In the genomic region with DNA sequence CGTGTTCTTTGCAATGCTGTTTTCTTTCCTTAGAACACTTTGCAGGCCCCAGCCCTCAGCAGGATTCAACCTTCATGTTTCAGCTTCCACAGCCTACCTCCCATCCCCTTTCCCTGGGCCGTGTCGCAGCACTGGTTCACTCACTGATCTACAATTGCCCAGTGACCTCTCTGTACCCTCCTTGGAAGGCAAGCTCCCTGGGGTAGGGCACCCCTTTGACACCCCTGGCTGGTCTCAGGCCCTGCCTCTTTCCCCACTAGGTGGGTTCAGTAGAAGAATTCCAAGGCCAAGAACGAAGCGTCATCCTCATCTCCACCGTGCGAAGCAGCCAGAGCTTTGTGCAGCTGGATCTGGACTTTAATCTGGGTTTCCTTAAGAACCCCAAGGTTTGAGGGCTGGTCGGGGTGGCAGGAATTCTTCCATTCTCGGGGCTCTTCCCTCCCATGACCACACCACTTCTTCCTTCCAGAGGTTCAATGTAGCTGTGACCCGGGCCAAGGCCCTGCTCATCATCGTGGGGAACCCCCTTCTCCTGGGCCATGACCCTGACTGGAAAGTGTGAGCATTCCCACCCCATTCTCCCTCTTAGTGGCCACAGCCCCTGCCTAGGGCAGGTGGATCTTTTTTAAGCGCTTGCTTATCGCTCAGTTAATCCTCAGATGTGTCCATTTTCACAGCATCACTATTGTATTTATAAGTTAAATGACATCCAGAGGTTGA, we compare ENCODE assay signal across 9 cellular contexts. TPM values are rescaled to one million over a fixed set of nuclear protein-coding genes. Genes with fewer than 3 reads are reported as not detected.
DNase-seq lines count a peak whose midpoint lies in the region; ATAC-seq, FAIRE-seq and TF ChIP-seq lines count a peak whose summit lies in the region.
"Had no signal": no experiment of that assay in that cellular context is flagged by ENCODE, and none has a peak within 500 bp of the region (broad histone marks: within the 10 kb centered on the region; RNA-seq: fewer than 3 reads in every experiment).

No MANE protein-coding gene starts in this region.

- no peak for TF ChIP-seq EP300 in sigmoid colon (IDR thresholded peaks at IDR 0.05)

- no peak overlapping the region for H3K4me3 ChIP-seq in Panc1 (ENCODE audit: low read depth in 2 of 2, low read length in 2 of 2)
- H3K4me3 ChIP-seq in esophagus (ENCODE audit: low read depth in 1 of 2, low read length in 2 of 2): no peak overlapping the region
- H3K4me3 ChIP-seq in sigmoid colon: no peak overlapping the region

- H3K27me3 ChIP-seq in Panc1 (ENCODE audit: control insufficient read depth, insufficient read depth, low read length) (no peaks in the 10 kb centered on the region), esophagus (ENCODE audit: control insufficient read depth in 1 of 2, insufficient read depth in 2 of 2, low read length in 2 of 2) (no peaks in the 10 kb centered on the region), sigmoid colon (no peaks in the 10 kb centered on the region)

- in situ Hi-C loops in Panc1 (cut with HindIII; ENCODE audit: low pct_unique_long_range_greater_than_20kb, low sequenced_read_pairs): no loop called here

- POLR2A ChIA-PET in Panc1 (lab: Charles Lee): interaction anchor here (0.6 kb wide), 1 partner anchor 81 kb away, joined by 6 read pairs; no protein-coding TSS in a partner anchor

- H3K27ac ChIP-seq in C4-2B: peak overlapping the region; percentile 68
- H3K27ac ChIP-seq in Panc1 (ENCODE audit: low read length): peak overlapping the region; percentile 66
- H3K27ac ChIP-seq in esophagus (ENCODE audit: low read depth in 2 of 2, low read length in 1 of 2): peak overlapping the region; percentile 79 to 87
- H3K27ac ChIP-seq in sigmoid colon: peak overlapping the region; percentile 98 to 99 (median 98)

- 75 to 76% methylated on average over 13 of the region's 13 CpGs for WGBS in esophagus, 2 donors
- 55 to 78% methylated on average over 13 of the region's 13 CpGs for WGBS in sigmoid colon, 2 donors

- TF ChIP-seq CTCF in C4-2B (conservative IDR thresholded peaks at IDR 0.05) (no peak), Panc1 (IDR thresholded peaks at IDR 0.05) (no peak), sigmoid colon (IDR thresholded peaks at IDR 0.05) (no peak)

- DNase-seq in Panc1 (ENCODE audit: low read depth, low spot score) (no peak), sigmoid colon (no peak), H54 (ENCODE audit: insufficient read length, low spot score) (no peak), NCI-H345 treated with DMSO at 0.1 percent for 48 hours (lab: John Stamatoyannopoulos, UW; ENCODE audit: unreplicated experiment) (no peak), glomerular visceral epithelial cell (ENCODE audit: extremely low spot score) (no peak)
- DNase-seq: NCI-H446 treated with DMSO at 0.1 percent for 48 hours had no signal

- CTCF ChIA-PET in Panc1 (lab: Charles Lee): no interaction called here

- no peak for ATAC-seq in Panc1
- ATAC-seq in GM21423 (IDR thresholded peaks at IDR 0.05; ENCODE audit: unreplicated experiment): no peak

- H3K9me3 ChIP-seq in Panc1 (ENCODE audit: control insufficient read depth, insufficient read depth, low read depth, low read length) (no peaks in the 10 kb centered on the region), esophagus (ENCODE audit: control insufficient read depth in 2 of 2, insufficient read depth in 1 of 2, low read depth in 1 of 2, low read length in 1 of 2) (no peaks in the 10 kb centered on the region), sigmoid colon (no peaks in the 10 kb centered on the region)

- TF ChIP-seq POLR2A in sigmoid colon (IDR thresholded peaks at IDR 0.05) (no peak), H54 (IDR thresholded peaks at IDR 0.05; ENCODE audit: low read depth, low read length) (no peak)

- no peak for FAIRE-seq in H54 (lab: Jason Lieb, UNC)

- H3K4me1 ChIP-seq in Panc1 (ENCODE audit: control insufficient read depth, insufficient read depth, low read length) (peaks cover 52% of the 10 kb centered on the region), esophagus (ENCODE audit: control insufficient read depth in 2 of 2, insufficient read depth in 2 of 2, low read length in 1 of 2) (peaks cover 14 to 21% of the 10 kb centered on the region in 2 donors), sigmoid colon (peaks cover 0 to 66% (median 59%) of the 10 kb centered on the region in 4 donors)

- peaks cover under 1% of the 10 kb centered on the region for H3K36me3 ChIP-seq in Panc1 (ENCODE audit: control insufficient read depth, insufficient read depth, low read length)
- H3K36me3 ChIP-seq in esophagus (ENCODE audit: control insufficient read depth in 2 of 2, insufficient read depth in 2 of 2, low read length in 1 of 2): peaks cover 13 to 49% of the 10 kb centered on the region in 2 donors
- peaks cover under 1 to 68% (median 24%) of the 10 kb centered on the region in 4 donors for H3K36me3 ChIP-seq in sigmoid colon

- intact Hi-C loops in Panc1 (cut with micrococcal nuclease; ENCODE audit: unreplicated experiment) (no loop called here), sigmoid colon (cut with DNase I) (no loop called here)

- BruUV-seq in Panc1 (replicated peaks; lab: Mats Ljungman, UMichigan): no TSS peak

RNA-seq across cellular contexts. Expression of a gene that starts 7.3 kb away (rescaled TPM):
- total RNA-seq in Panc1 (2021; ENCODE audit: unreplicated experiment) (197 TPM), sigmoid colon (100 to 1,000 TPM; 181 to 244 (median 192) TPM)
- polyA plus RNA-seq in Panc1 (2012; ENCODE audit: insufficient read length): 427 TPM
- polyA plus RNA-seq in esophagus (10 to 100 TPM; 53.0 to 89.5 TPM), sigmoid colon (1,000 to 10,000 TPM in 1 of 3 donors, 100 to 1,000 TPM in 2; 443 to 1,259 (median 789) TPM)

RNA-seq across cellular contexts. Expression of a gene that starts 15.5 kb away (rescaled TPM):
- total RNA-seq in Panc1 (2021; ENCODE audit: unreplicated experiment) (0.51 TPM), sigmoid colon (1 to 10 TPM in 3 of 4 donors, under 1 TPM in 1; 0.36 to 1.6 (median 1.4) TPM)
- 0.91 TPM for polyA plus RNA-seq in Panc1 (2012; ENCODE audit: insufficient read length)
- polyA plus RNA-seq in esophagus (1 to 10 TPM; 2.8 to 3.5 TPM), sigmoid colon (1 to 10 TPM in 1 of 3 donors, under 1 TPM in 2; 0.60 to 2.5 (median 0.92) TPM)

RNA-seq across cellular contexts. Expression of a gene that starts 25.1 kb away (rescaled TPM):
- total RNA-seq in Panc1 (2021; ENCODE audit: unreplicated experiment) (106 TPM), sigmoid colon (10 to 100 TPM; 16.5 to 43.8 (median 22.3) TPM)
- 88.0 TPM for polyA plus RNA-seq in Panc1 (2012; ENCODE audit: insufficient read length)
- polyA plus RNA-seq in esophagus (10 to 100 TPM; 43.2 to 67.6 TPM), sigmoid colon (10 to 100 TPM; 28.8 to 60.1 (median 34.2) TPM)
